Comparison of ENCODE assay signal across 8 cellular contexts in the genomic region with DNA sequence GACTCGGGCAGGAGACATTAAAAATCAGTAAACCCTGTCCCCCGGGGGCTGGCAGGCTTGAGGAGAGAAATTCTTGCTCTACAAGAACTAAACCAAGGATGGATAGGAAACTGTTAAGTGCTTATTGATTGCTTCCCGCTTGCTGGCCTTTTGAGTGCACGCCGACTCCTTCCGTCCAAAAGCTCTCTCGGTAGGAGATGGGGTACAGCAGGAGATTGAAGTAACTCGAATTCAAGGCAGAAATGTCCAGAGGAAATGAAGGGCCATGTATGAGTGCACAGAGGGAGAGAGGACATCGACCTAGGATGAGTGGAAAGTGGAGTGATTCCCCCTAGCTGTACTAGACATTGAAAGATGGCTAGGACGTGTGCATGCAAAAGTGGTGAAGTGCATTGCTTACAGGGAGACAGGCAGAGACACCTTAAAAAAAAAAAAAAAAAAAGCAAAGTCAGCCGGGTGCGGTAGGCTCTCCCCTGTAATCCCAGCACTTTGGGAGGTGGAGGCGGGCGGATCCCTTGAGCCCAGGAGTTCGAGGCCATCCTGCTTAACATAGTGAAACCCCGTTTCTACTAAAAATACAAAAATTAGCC. TPM values are rescaled to one million over a fixed set of nuclear protein-coding genes. Genes with fewer than 3 reads are reported as not detected.
A peak's percentile ranks its signal among the peaks of the same experiment; 100 is the strongest.
DNase-seq lines count a peak whose midpoint lies in the region; ATAC-seq, FAIRE-seq and TF ChIP-seq lines count a peak whose summit lies in the region.

No MANE protein-coding gene starts in this region.

- H3K4me1 Mint-ChIP-seq in activated naive CD4-positive, alpha-beta T cell treated with anti-CD3 and anti-CD28 coated beads, Interleukin-2, amount 10 ng/mL, durations not matched to agents 7 days and 5 days, result peaks cover 47% of the 10 kb centered on the region

- POLR2A ChIA-PET in H1 (lab: Charles Lee; ENCODE audit: partially characterized antibody), result interaction anchor here (0.8 to 2.2 kb wide), 13 partner anchors 10 to 81 kb away, joined by 3 to 9 read pairs (median 4); no protein-coding TSS in a partner anchor

- peak overlapping the region; percentile 78 to 93 (median 84) for H3K4me3 ChIP-seq in H1 (ENCODE audit: extremely low read depth in 1 of 4, insufficient read depth in 2 of 4, low read depth in 3 of 4, low read length in 4 of 4)
- H3K4me3 ChIP-seq in mucosa of descending colon, result no peak overlapping the region

- no peak for FAIRE-seq in H1 (lab: Jason Lieb, UNC)

- H3K56ac ChIP-seq in H1 (replicated peaks; ENCODE audit: insufficient read length, low read depth, low read length), result no peak overlapping the region

- no peak overlapping the region for H2BK20ac ChIP-seq in H1 (ENCODE audit: low read length)

- CTCF ChIA-PET in activated naive CD4-positive, alpha-beta T cell treated with anti-CD3 and anti-CD28 coated beads, Interleukin-2, amount 10 ng/mL, durations not matched to agents 7 days and 5 days (lab: Charles Lee), result no interaction called here
- CTCF ChIA-PET in H1 (lab: Charles Lee; ENCODE audit: partially characterized antibody), result interaction anchor here (1.0 to 2.0 kb wide), 6 partner anchors 8 to 119 kb away, joined by 3 to 6 read pairs (median 4); no protein-coding TSS in a partner anchor

- peak overlapping the region; percentile 53; the same call in 1 of the 2 replicates for H3K27ac ChIP-seq in H1 (ENCODE audit: low read depth, low read length)

- H3K27ac Mint-ChIP-seq in activated naive CD4-positive, alpha-beta T cell treated with anti-CD3 and anti-CD28 coated beads, Interleukin-2, amount 10 ng/mL, durations not matched to agents 7 days and 5 days, result peak overlapping the region; percentile 71

- ATAC-seq in mucosa of descending colon (peak; percentile 7), GM18907 (IDR thresholded peaks at IDR 0.05; ENCODE audit: unreplicated experiment) (no peak)

- no peak for TF ChIP-seq RAD21 in H1 (IDR thresholded peaks at IDR 0.05 in 1 of 2, conservative IDR thresholded peaks at IDR 0.05 in 1 of 2; ENCODE audit: low read depth in 2 of 2, low read length in 2 of 2)

- 19% methylated on average over 16 of the region's 16 CpGs; no CpG with 5 or more reads in 1 of the 2 experiments for WGBS in H1 (ENCODE audit: extremely low coverage in 1 of 2, insufficient coverage in 1 of 2, insufficient read length in 1 of 2, insufficient replicate concordance in 2 of 2, low coverage in 1 of 2, low lambda C conversion rate in 2 of 2, missing lambda C conversion rate in 1 of 2), 2 experiments

- H3K36me3 ChIP-seq in H1 (ENCODE audit: control insufficient read depth in 2 of 4, insufficient read depth in 4 of 4, low read length in 3 of 4) (no peaks in the 10 kb centered on the region), mucosa of descending colon (ENCODE audit: low read depth) (no peaks in the 10 kb centered on the region)

- no peak overlapping the region for H3K14ac ChIP-seq in H1 (ENCODE audit: insufficient read length)

- H3K18ac ChIP-seq in H1 (ENCODE audit: extremely low read depth, low read length), result peak overlapping the region; percentile 92; the same call in 1 of the 2 replicates

- no peak overlapping the region; the same call in 1 of the 2 replicates for H2AK5ac ChIP-seq in H1 (ENCODE audit: low read depth, low read length)

- H3K27me3 ChIP-seq in H1 (replicated peaks in 1 of 4; ENCODE audit: control insufficient read depth in 3 of 4, extremely low read depth in 1 of 4, insufficient read depth in 3 of 4, low read length in 3 of 4), result no peaks in the 10 kb centered on the region

- H2AFZ ChIP-seq in H1 (ENCODE audit: low read length), result no peak overlapping the region

- H3K4me3 Mint-ChIP-seq in activated naive CD4-positive, alpha-beta T cell treated with anti-CD3 and anti-CD28 coated beads, Interleukin-2, amount 10 ng/mL, durations not matched to agents 7 days and 5 days, result peak overlapping the region; percentile 85

- H3K4me2 ChIP-seq in H1 (ENCODE audit: insufficient read depth in 1 of 2, low read depth in 2 of 2, low read length in 2 of 2), result peak overlapping the region; percentile 91 to 100

- H4K91ac ChIP-seq in H1 (replicated peaks; ENCODE audit: insufficient read length, low read length), result no peak overlapping the region

- in situ Hi-C loops in SK-MEL-5 (cut with HindIII; ENCODE audit: low pct_unique_long_range_greater_than_20kb, low sequenced_read_pairs), result no loop called here

- H2BK5ac ChIP-seq in H1 (ENCODE audit: low read depth, low read length), result no peak overlapping the region

- peaks cover 32% of the 10 kb centered on the region for H3K27me3 Mint-ChIP-seq in activated naive CD4-positive, alpha-beta T cell treated with anti-CD3 and anti-CD28 coated beads, Interleukin-2, amount 10 ng/mL, durations not matched to agents 7 days and 5 days

- no peaks in the 10 kb centered on the region for H3K9me3 Mint-ChIP-seq in activated naive CD4-positive, alpha-beta T cell treated with anti-CD3 and anti-CD28 coated beads, Interleukin-2, amount 10 ng/mL, durations not matched to agents 7 days and 5 days

- H3K79me2 ChIP-seq in H1 (ENCODE audit: control insufficient read depth in 1 of 2, insufficient read depth in 2 of 2, low read length in 2 of 2), result peaks cover 3 to 40% of the 10 kb centered on the region in 2 experiments

- DNase-seq in activated naive CD4-positive, alpha-beta T cell treated with anti-CD3 and anti-CD28 coated beads, Interleukin-2, amount 10 ng/mL, durations not matched to agents 7 days and 5 days, result no peak
- DNase-seq in activated naive CD4-positive, alpha-beta T cell (lab: John Stamatoyannopoulos, UW), result no peak
- DNase-seq in SK-MEL-5 (ENCODE audit: low read depth, low spot score) (peak; percentile 16), H1 (ENCODE audit: low read depth in 1 of 2, low spot score in 2 of 2) (no peak), mucosa of descending colon (no peak), GM20000 (ENCODE audit: low spot score) (no peak)
- no peak for DNase-seq in central memory CD4-positive, alpha-beta T cell

- no peak for TF ChIP-seq EP300 in H1 (IDR thresholded peaks at IDR 0.05; ENCODE audit: borderline replicate concordance in 1 of 2, low read depth in 2 of 2, low read length in 2 of 2)

- intact Hi-C loops in mucosa of descending colon (cut with DNase I, micrococcal nuclease), result no loop called here

- H2BK12ac ChIP-seq in H1 (ENCODE audit: low read depth, low read length), result no peak overlapping the region

- no peaks in the 10 kb centered on the region for H3K36me3 Mint-ChIP-seq in activated naive CD4-positive, alpha-beta T cell treated with anti-CD3 and anti-CD28 coated beads, Interleukin-2, amount 10 ng/mL, durations not matched to agents 7 days and 5 days

- TF ChIP-seq POLR2A in H1 (IDR thresholded peaks at IDR 0.05; ENCODE audit: control extremely low read depth in 1 of 2, low read depth in 2 of 2, low read length in 2 of 2), result no peak

- H3K23me2 ChIP-seq in H1 (ENCODE audit: low read depth, low read length), result peaks cover 10% of the 10 kb centered on the region

- 0 out of 2 replicates have a peak overlapping the region, but pooled peaks have one; percentile 98 for H4K8ac ChIP-seq in H1 (ENCODE audit: extremely low read depth, insufficient read depth, low read length)

- peaks cover 0 to 4% (median 0%) of the 10 kb centered on the region in 4 experiments; a peak in 3 of 7 replicates for H3K4me1 ChIP-seq in H1 (replicated peaks in 1 of 4; ENCODE audit: control insufficient read depth in 3 of 4, insufficient read depth in 4 of 4, low read length in 3 of 4)
- no peaks in the 10 kb centered on the region for H3K4me1 ChIP-seq in mucosa of descending colon (ENCODE audit: low read depth)

- H3K79me1 ChIP-seq in H1 (ENCODE audit: low read depth, low read length), result peaks cover 3% of the 10 kb centered on the region; the same call in 1 of the 2 replicates

- H3K9me3 ChIP-seq in H1 (ENCODE audit: insufficient read depth in 2 of 2, low read depth in 1 of 2, low read length in 1 of 2) (no peaks in the 10 kb centered on the region), mucosa of descending colon (no peaks in the 10 kb centered on the region)

- no peak overlapping the region for H3K4ac ChIP-seq in H1 (replicated peaks; ENCODE audit: insufficient read length, low read depth, low read length)

- no peak overlapping the region for H3K23ac ChIP-seq in H1 (ENCODE audit: insufficient read length)

- no peak overlapping the region for H4K5ac ChIP-seq in H1 (ENCODE audit: insufficient read length, low read depth, low read length)

- peak overlapping the region; percentile 80 to 95 (median 84) for H3K9ac ChIP-seq in H1 (replicated peaks in 1 of 4; ENCODE audit: extremely low read depth in 1 of 4, low read depth in 3 of 4, low read length in 3 of 4)

- no peak overlapping the region for H2BK120ac ChIP-seq in H1 (replicated peaks; ENCODE audit: low read depth, low read length)

- peaks cover 0 to 3% of the 10 kb centered on the region in 2 experiments for H4K20me1 ChIP-seq in H1 (replicated peaks in 1 of 2; ENCODE audit: control insufficient read depth in 1 of 2, insufficient read depth in 2 of 2, low read length in 2 of 2)

- H2BK15ac ChIP-seq in H1 (ENCODE audit: low read length), result no peak overlapping the region

- no peak for TF ChIP-seq CTCF in H1 (IDR thresholded peaks at IDR 0.05; ENCODE audit: control extremely low read depth in 1 of 3, insufficient read depth in 1 of 3, low read depth in 1 of 3, low read length in 3 of 3)
- TF ChIP-seq CTCF in mucosa of descending colon (IDR thresholded peaks at IDR 0.05), result no peak
- no peak for TF ChIP-seq CTCF in GM20000 (IDR thresholded peaks at IDR 0.05; ENCODE audit: extremely low read depth, missing control alignments)

TF ChIP-seq in H1, 55 proteins besides CTCF, POLR2A, EP300 and RAD21:
- TF ChIP-seq GTF2F1 (IDR thresholded peaks at IDR 0.05; ENCODE audit: borderline replicate concordance, low read depth, low read length) (no peak), SAP30 (IDR thresholded peaks at IDR 0.05; ENCODE audit: insufficient read depth, insufficient replicate concordance, low read length) (peak; percentile 59)

RNA-seq across cellular contexts. Expression of gene RECK, which starts 1.0 kb away (rescaled TPM):
- 7.9 and 10.0 TPM in 2 replicates for total RNA-seq in SK-MEL-5 (2014; rRNA removed; shearing (Covaris generic))
- polyA plus RNA-seq in SK-MEL-5 (2015; cell fraction: cytosol; rRNA removed), result 8.7 and 10.6 TPM in 2 replicates
- 7.9 and 8.8 TPM in 2 replicates for polyA plus RNA-seq in SK-MEL-5 (2015; cell fraction: nucleus; rRNA removed)
- total RNA-seq in H1 (2021; fragmentation: NEBNext Ultra II Directional; extraction: Animal tissue kit (Norgen Biotek cat#: 25700)), result 9.8 and 10.0 TPM in 2 replicates
- 5.0 and 5.4 TPM in 2 replicates for polyA plus RNA-seq in H1 (2011; rRNA removed)
- 7.0 TPM for polyA plus RNA-seq in H1 (2011; cell fraction: cytosol; rRNA removed)
- 5.3 TPM for polyA plus RNA-seq in H1 (2011; cell fraction: nucleus; rRNA removed)
- polyA plus RNA-seq in H1 (2012, experiment 1 of 2), result 6.4 to 9.8 TPM (median 6.8 TPM) in 4 replicates
- polyA plus RNA-seq in H1 (2012, experiment 2 of 2), result 1.8 TPM
- 15.7 TPM for polyA plus RNA-seq in H1 (2013, experiment 1 of 2)
- 17.7 TPM for polyA plus RNA-seq in H1 (2013, experiment 2 of 2)
- polyA minus RNA-seq in H1 (2011; rRNA and poly(A)+ RNA removed), result 6.2 and 6.9 TPM in 2 replicates
- 4.4 TPM for polyA minus RNA-seq in H1 (2011; cell fraction: cytosol; rRNA and poly(A)+ RNA removed)
- polyA minus RNA-seq in H1 (2011; cell fraction: nucleus; rRNA and poly(A)+ RNA removed), result 6.1 TPM
- 10 to 100 TPM in 1 of 3 donors, 1 to 10 TPM in 2; 2.1 to 13.0 (median 3.7) TPM for total RNA-seq in mucosa of descending colon
